ENCODE assay signal across 1 cellular context in the genomic region with DNA sequence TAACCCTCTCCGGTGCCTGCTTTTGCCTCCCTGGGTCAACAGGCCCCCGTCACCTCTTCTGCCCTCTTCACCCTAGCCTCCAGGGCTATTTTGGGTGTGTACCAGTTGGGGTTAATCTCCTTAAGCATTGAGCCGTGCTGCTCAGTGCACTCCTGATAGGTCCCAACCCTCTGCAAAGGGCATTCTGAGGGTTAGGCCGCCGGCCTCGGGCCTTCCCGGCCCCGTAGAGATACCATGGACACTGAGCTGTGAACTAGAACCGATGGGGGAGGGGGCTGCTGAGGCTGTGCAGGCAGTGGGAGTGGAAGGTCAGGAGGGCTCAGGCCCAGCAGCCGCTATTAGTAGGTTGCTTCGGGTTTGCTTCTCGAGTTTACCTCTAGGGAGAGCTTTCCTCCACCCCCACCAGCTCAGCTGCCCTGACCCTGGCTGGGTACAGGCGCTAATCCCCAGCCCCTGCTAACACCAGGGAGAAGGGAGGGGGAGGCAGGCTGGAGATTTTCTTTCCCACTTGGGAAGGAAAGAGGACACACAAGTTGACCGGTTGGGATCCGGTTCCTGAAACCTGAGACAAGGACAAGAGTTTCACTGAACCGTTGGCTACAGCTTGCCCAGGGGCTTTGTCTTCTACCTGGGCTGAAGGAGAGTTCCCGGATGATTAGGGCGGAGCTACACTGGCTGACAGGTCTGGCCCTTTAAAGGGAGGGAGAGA.
A peak's percentile ranks its signal among the peaks of the same experiment; 100 is the strongest.
TF ChIP-seq lines count a peak whose summit lies in the region.

No MANE protein-coding gene starts in this region.

TF ChIP-seq in HepG2, 621 proteins besides CTCF, POLR2A, EP300 and RAD21 (continued from another document):
- TF ChIP-seq ZNF281 (CRISPR knock-in tag; IDR thresholded peaks at IDR 0.05; ENCODE audit: borderline replicate concordance) (peak; percentile 89), ZNF772 (CRISPR knock-in tag; IDR thresholded peaks at IDR 0.05) (no peak), SOX6 (IDR thresholded peaks at IDR 0.05) (no peak), SOX6 (CRISPR knock-in tag; IDR thresholded peaks at IDR 0.05) (0 out of 2 replicates have a peak, but pooled peaks have one; percentile 19), ZNF354B (CRISPR knock-in tag; IDR thresholded peaks at IDR 0.05) (no peak), YY1 (IDR thresholded peaks at IDR 0.05; ENCODE audit: insufficient read depth, insufficient replicate concordance, low read depth, low read length) (no peak), ZNF687 (CRISPR knock-in tag; IDR thresholded peaks at IDR 0.05) (peak; percentile 76), MLXIP (CRISPR knock-in tag; IDR thresholded peaks at IDR 0.05; ENCODE audit: borderline replicate concordance) (no peak), TEAD3 (CRISPR knock-in tag; optimal IDR thresholded peaks at IDR 0.05; ENCODE audit: borderline replicate concordance) (peak; percentile 25)
- TF ChIP-seq, protein P1, sequence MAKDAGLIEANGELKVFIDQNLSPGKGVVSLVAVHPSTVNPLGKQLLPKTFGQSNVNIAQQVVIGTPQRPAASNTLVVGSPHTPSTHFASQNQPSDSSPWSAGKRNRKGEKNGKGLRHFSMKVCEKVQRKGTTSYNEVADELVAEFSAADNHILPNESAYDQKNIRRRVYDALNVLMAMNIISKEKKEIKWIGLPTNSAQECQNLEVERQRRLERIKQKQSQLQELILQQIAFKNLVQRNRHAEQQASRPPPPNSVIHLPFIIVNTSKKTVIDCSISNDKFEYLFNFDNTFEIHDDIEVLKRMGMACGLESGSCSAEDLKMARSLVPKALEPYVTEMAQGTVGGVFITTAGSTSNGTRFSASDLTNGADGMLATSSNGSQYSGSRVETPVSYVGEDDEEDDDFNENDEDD (CRISPR knock-in tag; IDR thresholded peaks at IDR 0.05; ENCODE audit: borderline replicate concordance): peak; percentile 12; the same call in 1 of the 2 replicates
- TF ChIP-seq, protein P2, sequence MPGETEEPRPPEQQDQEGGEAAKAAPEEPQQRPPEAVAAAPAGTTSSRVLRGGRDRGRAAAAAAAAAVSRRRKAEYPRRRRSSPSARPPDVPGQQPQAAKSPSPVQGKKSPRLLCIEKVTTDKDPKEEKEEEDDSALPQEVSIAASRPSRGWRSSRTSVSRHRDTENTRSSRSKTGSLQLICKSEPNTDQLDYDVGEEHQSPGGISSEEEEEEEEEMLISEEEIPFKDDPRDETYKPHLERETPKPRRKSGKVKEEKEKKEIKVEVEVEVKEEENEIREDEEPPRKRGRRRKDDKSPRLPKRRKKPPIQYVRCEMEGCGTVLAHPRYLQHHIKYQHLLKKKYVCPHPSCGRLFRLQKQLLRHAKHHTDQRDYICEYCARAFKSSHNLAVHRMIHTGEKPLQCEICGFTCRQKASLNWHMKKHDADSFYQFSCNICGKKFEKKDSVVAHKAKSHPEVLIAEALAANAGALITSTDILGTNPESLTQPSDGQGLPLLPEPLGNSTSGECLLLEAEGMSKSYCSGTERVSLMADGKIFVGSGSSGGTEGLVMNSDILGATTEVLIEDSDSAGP (CRISPR knock-in tag; IDR thresholded peaks at IDR 0.05; ENCODE audit: borderline replicate concordance): peak; percentile 99
- TF ChIP-seq, protein P3, sequence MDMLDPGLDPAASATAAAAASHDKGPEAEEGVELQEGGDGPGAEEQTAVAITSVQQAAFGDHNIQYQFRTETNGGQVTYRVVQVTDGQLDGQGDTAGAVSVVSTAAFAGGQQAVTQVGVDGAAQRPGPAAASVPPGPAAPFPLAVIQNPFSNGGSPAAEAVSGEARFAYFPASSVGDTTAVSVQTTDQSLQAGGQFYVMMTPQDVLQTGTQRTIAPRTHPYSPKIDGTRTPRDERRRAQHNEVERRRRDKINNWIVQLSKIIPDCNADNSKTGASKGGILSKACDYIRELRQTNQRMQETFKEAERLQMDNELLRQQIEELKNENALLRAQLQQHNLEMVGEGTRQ (IDR thresholded peaks at IDR 0.05; ENCODE audit: low read depth, low read length): no peak
- TF ChIP-seq, protein P3 (CRISPR knock-in tag; IDR thresholded peaks at IDR 0.05; ENCODE audit: borderline replicate concordance): no peak
